1 cellular context compared by ENCODE assay signal in the genomic region with DNA sequence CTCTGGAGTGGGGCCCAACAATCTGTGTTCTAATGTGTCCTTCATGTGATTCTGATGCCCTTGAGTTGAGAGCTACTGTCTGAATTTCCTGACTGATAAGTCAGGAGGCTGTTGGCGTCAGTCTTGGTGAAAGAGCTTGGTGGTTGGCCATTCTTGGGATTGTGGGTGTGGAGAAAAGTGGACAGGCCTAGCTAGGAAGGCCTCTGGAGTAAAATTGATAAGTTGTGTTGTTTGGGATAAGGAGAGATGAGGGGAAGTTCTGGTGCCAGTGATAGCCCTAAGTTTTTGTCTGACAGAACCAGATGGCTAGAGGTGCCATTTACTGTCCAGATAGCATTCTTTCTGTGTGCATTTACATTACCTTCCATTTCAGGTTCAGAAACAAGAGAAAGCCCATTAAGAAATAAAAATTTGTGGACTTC.
TF ChIP-seq lines count a peak whose summit lies in the region.

No MANE protein-coding gene starts in this region.

TF ChIP-seq in HepG2, 621 proteins besides CTCF, POLR2A, EP300 and RAD21:
- TF ChIP-seq CENPT (CRISPR knock-in tag; IDR thresholded peaks at IDR 0.05; ENCODE audit: low read depth), result no peak
- no peak for TF ChIP-seq ZNF563 (CRISPR knock-in tag; IDR thresholded peaks at IDR 0.05)
